Comparison of ENCODE assay signal across 13 cellular contexts in genomic region chr3:152480282-152480953, GRCh38.
A peak's percentile ranks its signal among the peaks of the same experiment; 100 is the strongest.
DNase-seq lines count a peak whose midpoint lies in the region; ATAC-seq and TF ChIP-seq lines count a peak whose summit lies in the region.
"Had no signal": no experiment of that assay in that cellular context is flagged by ENCODE, and none has a peak within 500 bp of the region (broad histone marks: within the 10 kb centered on the region; RNA-seq: fewer than 3 reads in every experiment).

No MANE protein-coding gene starts in this region.

- TF ChIP-seq CTCF in stomach (IDR thresholded peaks at IDR 0.05): no peak

- TF ChIP-seq EP300 in stomach (IDR thresholded peaks at IDR 0.05): no peak

- peaks cover 13% of the 10 kb centered on the region for H3K36me3 Mint-ChIP-seq in memory B cell
- peaks cover 16 to 28% of the 10 kb centered on the region in 2 donors for H3K36me3 Mint-ChIP-seq in activated naive CD4-positive, alpha-beta T cell treated with anti-CD3 and anti-CD28 coated beads, Interleukin-2, amount 50 U/mL, for 72 hours

- intact Hi-C loops in stomach (cut with DNase I; ENCODE audit: low total_unique reads): no loop called here

- no peak overlapping the region for H3K4me3 ChIP-seq in stomach
- H3K4me3 ChIP-seq: hepatocyte, vagina had no signal

- no peak for TF ChIP-seq POLR2A in stomach (IDR thresholded peaks at IDR 0.05)

- H3K27me3 ChIP-seq in stomach: no peaks in the 10 kb centered on the region
- H3K27me3 ChIP-seq: hepatocyte, vagina had no signal

- WGBS in stomach, 5 donors: 60 to 66% (median 62%) methylated on average over 2 of the region's 2 CpGs

- H3K27ac Mint-ChIP-seq in memory B cell: no peak overlapping the region
- no peak overlapping the region for H3K27ac Mint-ChIP-seq in activated naive CD4-positive, alpha-beta T cell treated with anti-CD3 and anti-CD28 coated beads, Interleukin-2, amount 50 U/mL, for 72 hours
- H3K27ac Mint-ChIP-seq: activated CD8-positive, alpha-beta T cell treated with anti-CD3 and anti-CD28 coated beads for 36 hours had no signal

- no peaks in the 10 kb centered on the region for H3K4me1 ChIP-seq in stomach
- H3K4me1 ChIP-seq: vagina had no signal

- no peaks in the 10 kb centered on the region for H3K27me3 Mint-ChIP-seq in memory B cell

- no peak for DNase-seq in memory B cell (ENCODE audit: low spot score in 2 of 2)
- DNase-seq in activated naive CD4-positive, alpha-beta T cell treated with anti-CD3 and anti-CD28 coated beads, Interleukin-2, amount 50 U/mL, for 72 hours (ENCODE audit: low spot score in 2 of 2): no peak
- DNase-seq in stomach: no peak
- no peak for DNase-seq in effector CD8-positive, alpha-beta T cell (lab: John Stamatoyannopoulos, UW)
- DNase-seq: activated CD8-positive, alpha-beta T cell treated with anti-CD3 and anti-CD28 coated beads for 36 hours; DMS 273 treated with DMSO at 0.1 percent for 48 hours; mesendoderm; NCI-H510A had no signal

- peak overlapping the region; percentile 49 for H3K4me3 Mint-ChIP-seq in memory B cell
- H3K4me3 Mint-ChIP-seq: activated CD8-positive, alpha-beta T cell treated with anti-CD3 and anti-CD28 coated beads for 36 hours had no signal

- no peaks in the 10 kb centered on the region for H3K36me3 ChIP-seq in stomach
- H3K36me3 ChIP-seq: vagina had no signal

- H3K9me3 Mint-ChIP-seq in memory B cell: peaks cover 10% of the 10 kb centered on the region
- peaks cover 4 to 5% of the 10 kb centered on the region in 2 donors for H3K9me3 Mint-ChIP-seq in activated naive CD4-positive, alpha-beta T cell treated with anti-CD3 and anti-CD28 coated beads, Interleukin-2, amount 50 U/mL, for 72 hours

- peak; percentile 80 for ATAC-seq in GM19023 (IDR thresholded peaks at IDR 0.05; ENCODE audit: unreplicated experiment)
- peak; percentile 67 for ATAC-seq in GM21737 (IDR thresholded peaks at IDR 0.05; ENCODE audit: unreplicated experiment)
- peak; percentile 88 for ATAC-seq in HG03175 (IDR thresholded peaks at IDR 0.05; ENCODE audit: unreplicated experiment)
- ATAC-seq in memory B cell (ENCODE audit: low read depth): peak; percentile 21
- ATAC-seq in activated naive CD4-positive, alpha-beta T cell treated with anti-CD3 and anti-CD28 coated beads, Interleukin-2, amount 50 U/mL, for 72 hours: no peak
- ATAC-seq: activated CD8-positive, alpha-beta T cell treated with anti-CD3 and anti-CD28 coated beads for 36 hours had no signal

- H3K27ac ChIP-seq in stomach: no peak overlapping the region
- H3K27ac ChIP-seq: hepatocyte, vagina had no signal

- peaks cover 0 to 13% (median 7%) of the 10 kb centered on the region in 4 donors for H3K9me3 ChIP-seq in stomach
- H3K9me3 ChIP-seq: vagina had no signal

- H3K4me1 Mint-ChIP-seq in memory B cell: peaks cover 16% of the 10 kb centered on the region

Comparison
In these comparisons a context has a peak if more than half of its experiments do, and no peak if none do; other contexts are left out.
1. ATAC-seq: peak in GM19023 (single experiment), GM21737 (single experiment), HG03175 (single experiment) and memory B cell (single experiment); none in activated naive CD4-positive, alpha-beta T cell treated with anti-CD3 and anti-CD28 coated beads, Interleukin-2, amount 50 U/mL, for 72 hours (0 of 2).